ENCODE assay signal across 18 cellular contexts in genomic region chr3:194119831-194120230, GRCh38.
"Had no signal": no experiment of that assay in that cellular context is flagged by ENCODE, and none has a peak within 500 bp of the region (broad histone marks: within the 10 kb centered on the region; RNA-seq: fewer than 3 reads in every experiment).

No MANE protein-coding gene starts in this region.

- H3K36me3 Mint-ChIP-seq: brain; stimulated activated memory B cell treated with anti-CD40 and anti-IgM and Interleukin-4, amounts not matched to agents 10 μg/mL and 1 μg/mL and 100 μg/mL, for 72 hours; WTC11 had no signal

- H3K4me3 ChIP-seq: spleen, thoracic aorta, upper lobe of right lung had no signal

- H3K27ac Mint-ChIP-seq: activated CD4-positive, alpha-beta memory T cell treated with anti-CD3 and anti-CD28 coated beads, Interleukin-2, amount 10 ng/mL, durations not matched to agents 7 days and 5 days; activated naive CD4-positive, alpha-beta T cell treated with anti-CD3 and anti-CD28 coated beads for 36 hours; activated T-cell treated with anti-CD3 and anti-CD28 coated beads, Interleukin-2, amount 50 U/mL, for 24 hours; activated T-helper 2 cell treated with anti-CD3 and anti-CD28 coated beads, Interferon-gamma antibody, Interleukin-2, Interleukin-4, amounts not matched to agents 10 μg/mL and 5 μg/mL and 100 μg/mL, durations not matched to agents 14 hours and 24 hours and 36 hours; effector memory CD8-positive, alpha-beta T cell; stimulated activated memory B cell treated with anti-CD40 and anti-IgM and Interleukin-4, amounts not matched to agents 10 μg/mL and 1 μg/mL and 100 μg/mL, for 72 hours; WTC11 had no signal

- H3K4me1 ChIP-seq: upper lobe of right lung had no signal

- DNase-seq: activated CD4-positive, alpha-beta memory T cell treated with anti-CD3 and anti-CD28 coated beads, Interleukin-2, amount 10 ng/mL, durations not matched to agents 7 days and 5 days; activated CD4-positive, alpha-beta T cell treated with anti-CD3 and anti-CD28 coated beads for 48 hours; activated naive CD4-positive, alpha-beta T cell treated with anti-CD3 and anti-CD28 coated beads for 36 hours; activated T-cell treated with anti-CD3 and anti-CD28 coated beads, Interleukin-2, amount 50 U/mL, for 24 hours; caudate nucleus; effector memory CD8-positive, alpha-beta T cell; left ventricle myocardium superior; occipital lobe; posterior cingulate gyrus; retina; spleen; stimulated activated CD4-positive, alpha-beta T cell treated with anti-CD3 and anti-CD28 coated beads, Interleukin-4, amount 100 ng/mL, for 4 hours; upper lobe of right lung had no signal

- H3K9me3 Mint-ChIP-seq: activated CD4-positive, alpha-beta memory T cell treated with anti-CD3 and anti-CD28 coated beads, Interleukin-2, amount 10 ng/mL, durations not matched to agents 7 days and 5 days; activated naive CD4-positive, alpha-beta T cell treated with anti-CD3 and anti-CD28 coated beads for 36 hours; activated T-cell treated with anti-CD3 and anti-CD28 coated beads, Interleukin-2, amount 50 U/mL, for 24 hours; activated T-helper 2 cell treated with anti-CD3 and anti-CD28 coated beads, Interferon-gamma antibody, Interleukin-2, Interleukin-4, amounts not matched to agents 10 μg/mL and 5 μg/mL and 100 μg/mL, durations not matched to agents 14 hours and 24 hours and 36 hours; effector memory CD8-positive, alpha-beta T cell; stimulated activated memory B cell treated with anti-CD40 and anti-IgM and Interleukin-4, amounts not matched to agents 10 μg/mL and 1 μg/mL and 100 μg/mL, for 72 hours; WTC11 had no signal

- H3K9me3 ChIP-seq: spleen, thoracic aorta, upper lobe of right lung had no signal

- H3K4me3 Mint-ChIP-seq: activated CD4-positive, alpha-beta memory T cell treated with anti-CD3 and anti-CD28 coated beads, Interleukin-2, amount 10 ng/mL, durations not matched to agents 7 days and 5 days; activated naive CD4-positive, alpha-beta T cell treated with anti-CD3 and anti-CD28 coated beads for 36 hours; activated T-cell treated with anti-CD3 and anti-CD28 coated beads, Interleukin-2, amount 50 U/mL, for 24 hours; brain; effector memory CD8-positive, alpha-beta T cell; stimulated activated memory B cell treated with anti-CD40 and anti-IgM and Interleukin-4, amounts not matched to agents 10 μg/mL and 1 μg/mL and 100 μg/mL, for 72 hours; WTC11 had no signal

- H3K4me1 Mint-ChIP-seq: activated CD4-positive, alpha-beta memory T cell treated with anti-CD3 and anti-CD28 coated beads, Interleukin-2, amount 10 ng/mL, durations not matched to agents 7 days and 5 days had no signal

- H3K27me3 ChIP-seq: spleen, upper lobe of right lung had no signal

- H3K36me3 ChIP-seq: spleen, thoracic aorta, upper lobe of right lung had no signal

- H3K27me3 Mint-ChIP-seq: stimulated activated memory B cell treated with anti-CD40 and anti-IgM and Interleukin-4, amounts not matched to agents 10 μg/mL and 1 μg/mL and 100 μg/mL, for 72 hours had no signal
